ENCODE assay signal across 2 cellular contexts in the genomic region with DNA sequence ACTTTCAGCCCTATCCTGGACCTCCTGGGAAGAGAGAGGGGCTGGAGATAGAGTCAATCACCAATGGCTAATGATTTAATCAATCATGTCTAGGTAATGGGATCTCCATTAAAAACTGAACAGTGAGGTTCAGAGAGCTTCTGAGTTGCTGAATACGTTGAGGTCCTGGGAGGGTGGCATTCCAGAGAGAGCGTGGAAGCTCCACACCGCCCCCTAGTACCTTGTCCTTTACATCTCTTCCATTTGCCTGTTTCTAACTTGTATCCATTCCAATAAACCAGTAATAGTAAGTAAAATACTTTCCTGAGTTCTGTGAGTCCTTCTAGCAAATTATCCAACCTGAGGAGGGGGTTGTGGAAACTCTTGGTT.
TF ChIP-seq lines count a peak whose summit lies in the region.

No MANE protein-coding gene starts in this region.

TF ChIP-seq in IMR-90, 13 proteins besides CTCF, POLR2A, EP300 and RAD21 (continued from another document):
- TF ChIP-seq, protein P1, sequence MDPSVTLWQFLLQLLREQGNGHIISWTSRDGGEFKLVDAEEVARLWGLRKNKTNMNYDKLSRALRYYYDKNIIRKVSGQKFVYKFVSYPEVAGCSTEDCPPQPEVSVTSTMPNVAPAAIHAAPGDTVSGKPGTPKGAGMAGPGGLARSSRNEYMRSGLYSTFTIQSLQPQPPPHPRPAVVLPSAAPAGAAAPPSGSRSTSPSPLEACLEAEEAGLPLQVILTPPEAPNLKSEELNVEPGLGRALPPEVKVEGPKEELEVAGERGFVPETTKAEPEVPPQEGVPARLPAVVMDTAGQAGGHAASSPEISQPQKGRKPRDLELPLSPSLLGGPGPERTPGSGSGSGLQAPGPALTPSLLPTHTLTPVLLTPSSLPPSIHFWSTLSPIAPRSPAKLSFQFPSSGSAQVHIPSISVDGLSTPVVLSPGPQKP (IDR thresholded peaks at IDR 0.05; ENCODE audit: borderline replicate concordance, low read depth, low read length), result no peak
- TF ChIP-seq MAZ (IDR thresholded peaks at IDR 0.05; ENCODE audit: borderline replicate concordance, low read depth, low read length), result no peak
- no peak for TF ChIP-seq FOS (IDR thresholded peaks at IDR 0.05; ENCODE audit: low read depth, low read length)
- no peak for TF ChIP-seq SMC3 (IDR thresholded peaks at IDR 0.05; ENCODE audit: low read depth, low read length)
- TF ChIP-seq BHLHE40 (IDR thresholded peaks at IDR 0.05; ENCODE audit: low read depth, low read length), result no peak
- TF ChIP-seq MAFK (IDR thresholded peaks at IDR 0.05; ENCODE audit: low read depth, low read length), result no peak
- no peak for TF ChIP-seq RFX5 (IDR thresholded peaks at IDR 0.05; ENCODE audit: low read depth, low read length)
- no peak for TF ChIP-seq NFE2L2 (IDR thresholded peaks at IDR 0.05; ENCODE audit: low read depth, low read length)
- TF ChIP-seq MXI1 (IDR thresholded peaks at IDR 0.05; ENCODE audit: borderline replicate concordance, low read depth, low read length), result no peak
- no peak for TF ChIP-seq RCOR1 (IDR thresholded peaks at IDR 0.05; ENCODE audit: insufficient replicate concordance, low read length)
- TF ChIP-seq CEBPB (IDR thresholded peaks at IDR 0.05; ENCODE audit: low read depth, low read length), result no peak
- TF ChIP-seq CHD1 (IDR thresholded peaks at IDR 0.05; ENCODE audit: low read depth, low read length), result no peak

TF ChIP-seq in WTC11, 78 proteins besides CTCF, POLR2A, EP300 and RAD21 (continued from another document):
- no peak for TF ChIP-seq ZNF425 (CRISPR knock-in tag; conservative IDR thresholded peaks at IDR 0.05)
- no peak for TF ChIP-seq TP53 (CRISPR knock-in tag; IDR thresholded peaks at IDR 0.05)
- no peak for TF ChIP-seq CREB1 (CRISPR knock-in tag; IDR thresholded peaks at IDR 0.05)
- TF ChIP-seq MYBL2 (CRISPR knock-in tag; IDR thresholded peaks at IDR 0.05), result no peak
- TF ChIP-seq, protein P2, sequence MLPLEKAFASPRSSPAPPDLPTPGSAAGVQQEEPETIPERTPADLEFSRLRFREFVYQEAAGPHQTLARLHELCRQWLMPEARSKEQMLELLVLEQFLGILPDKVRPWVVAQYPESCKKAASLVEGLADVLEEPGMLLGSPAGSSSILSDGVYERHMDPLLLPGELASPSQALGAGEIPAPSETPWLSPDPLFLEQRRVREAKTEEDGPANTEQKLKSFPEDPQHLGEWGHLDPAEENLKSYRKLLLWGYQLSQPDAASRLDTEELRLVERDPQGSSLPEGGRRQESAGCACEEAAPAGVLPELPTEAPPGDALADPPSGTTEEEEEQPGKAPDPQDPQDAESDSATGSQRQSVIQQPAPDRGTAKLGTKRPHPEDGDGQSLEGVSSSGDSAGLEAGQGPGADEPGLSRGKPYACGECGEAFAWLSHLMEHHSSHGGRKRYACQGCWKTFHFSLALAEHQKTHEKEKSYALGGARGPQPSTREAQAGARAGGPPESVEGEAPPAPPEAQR (CRISPR knock-in tag; IDR thresholded peaks at IDR 0.05), result no peak
- TF ChIP-seq ZNF263 (CRISPR knock-in tag; IDR thresholded peaks at IDR 0.05; ENCODE audit: low read depth), result no peak
- no peak for TF ChIP-seq USF2 (CRISPR knock-in tag; IDR thresholded peaks at IDR 0.05)
- no peak for TF ChIP-seq KAT7 (CRISPR knock-in tag; IDR thresholded peaks at IDR 0.05; ENCODE audit: borderline replicate concordance)
- no peak for TF ChIP-seq MXD4 (CRISPR knock-in tag; IDR thresholded peaks at IDR 0.05; ENCODE audit: borderline replicate concordance)
- TF ChIP-seq ZBTB43 (CRISPR knock-in tag; IDR thresholded peaks at IDR 0.05), result no peak
- no peak for TF ChIP-seq OVOL2 (CRISPR knock-in tag; IDR thresholded peaks at IDR 0.05; ENCODE audit: borderline replicate concordance)
- no peak for TF ChIP-seq ZNF232 (CRISPR knock-in tag; IDR thresholded peaks at IDR 0.05)
